ENCODE assay signal across 28 cellular contexts in the genomic region with DNA sequence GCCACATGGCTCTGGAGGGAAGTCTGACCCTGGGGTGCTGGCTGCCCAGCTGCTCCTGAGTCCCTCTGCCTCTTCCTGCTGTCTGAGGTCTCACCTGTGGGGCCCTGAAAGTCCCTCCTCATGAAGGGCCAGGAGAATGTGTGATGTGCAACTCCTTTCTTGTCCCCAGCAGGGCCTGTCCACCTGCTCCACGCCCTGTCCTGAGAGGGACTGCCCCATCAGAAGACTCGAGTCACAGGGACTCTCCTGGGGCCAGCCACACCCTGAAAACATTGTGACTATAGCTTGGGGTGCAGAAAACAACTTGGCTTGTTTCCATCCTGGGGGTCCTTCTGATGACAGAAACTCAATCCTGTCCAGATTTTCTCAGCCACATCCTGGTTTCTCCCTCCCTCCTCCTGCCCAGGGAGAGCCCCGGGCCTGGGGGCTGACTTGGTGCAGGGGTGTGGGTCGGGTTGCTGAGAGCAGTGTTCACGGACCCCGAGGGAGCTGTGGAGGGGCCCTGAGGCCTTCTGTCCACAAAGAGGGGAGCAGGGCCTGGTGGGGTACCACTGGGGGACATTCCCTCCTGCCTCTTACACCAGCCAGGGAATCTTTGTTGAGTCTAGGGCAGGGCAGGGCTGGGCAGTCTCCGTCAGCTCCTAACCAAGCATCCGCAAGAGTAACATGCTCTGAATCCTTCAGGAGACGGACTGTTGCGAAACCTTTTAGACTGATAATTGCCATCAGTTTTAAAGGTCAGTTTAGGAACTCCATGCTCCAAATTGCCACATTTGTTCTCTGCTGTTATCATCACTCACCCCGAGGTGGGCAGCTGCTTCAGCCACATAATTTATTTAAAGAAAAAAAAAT. TPM values are rescaled to one million over a fixed set of nuclear protein-coding genes. Genes with fewer than 3 reads are reported as not detected.
DNase-seq lines count a peak whose midpoint lies in the region; ATAC-seq, FAIRE-seq and TF ChIP-seq lines count a peak whose summit lies in the region.
"Had no signal": no experiment of that assay in that cellular context is flagged by ENCODE, and none has a peak within 500 bp of the region (broad histone marks: within the 10 kb centered on the region; RNA-seq: fewer than 3 reads in every experiment).

No MANE protein-coding gene starts in this region.

- no peak overlapping the region for H2BK120ac ChIP-seq in H1 (replicated peaks; ENCODE audit: low read depth, low read length)
- H2BK120ac ChIP-seq in neuronal stem cell (ENCODE audit: low read depth, low read length), result no peak overlapping the region

- TF ChIP-seq CTCF in natural killer cell (IDR thresholded peaks at IDR 0.05), result no peak
- TF ChIP-seq CTCF in H1 (IDR thresholded peaks at IDR 0.05; ENCODE audit: control extremely low read depth in 1 of 3, insufficient read depth in 1 of 3, low read depth in 1 of 3, low read length in 3 of 3), result no peak

- no peak overlapping the region for H4K5ac ChIP-seq in H1 (ENCODE audit: insufficient read length, low read depth, low read length)

- H4K8ac ChIP-seq in H1 (ENCODE audit: extremely low read depth, insufficient read depth, low read length) (no peak overlapping the region), neuronal stem cell (ENCODE audit: low read depth, low read length) (no peak overlapping the region)

- H4K91ac ChIP-seq in H1 (replicated peaks; ENCODE audit: insufficient read length, low read length) (no peak overlapping the region), neuronal stem cell (ENCODE audit: low read depth, low read length, poor library complexity) (no peak overlapping the region)

- TF ChIP-seq EP300 in H1 (IDR thresholded peaks at IDR 0.05; ENCODE audit: borderline replicate concordance in 1 of 2, low read depth in 2 of 2, low read length in 2 of 2), result no peak

- peak; percentile 57 for DNase-seq in natural killer cell treated with Interleukin-12 subunit alpha and Interleukin-12 subunit beta and Interleukin-15 and Interleukin-18, amount 100 ng/mL, for 72 hours (ENCODE audit: low spot score)
- DNase-seq in natural killer cell (no peak), H1 (ENCODE audit: low read depth in 1 of 2, low spot score in 2 of 2) (no peak), neuronal stem cell (ENCODE audit: low spot score) (no peak), hypothalamus (lab: John Stamatoyannopoulos, UW) (no peak), G401 (ENCODE audit: low spot score) (no peak), COLO668 (lab: John Stamatoyannopoulos, UW; ENCODE audit: unreplicated experiment) (no peak)
- DNase-seq: activated CD4-positive, alpha-beta memory T cell treated with anti-CD3 and anti-CD28 coated beads, Interleukin-2, amount 10 ng/mL, durations not matched to agents 7 days and 5 days; activated CD4-positive, CD25-positive, alpha-beta regulatory T cell; activated naive CD4-positive, alpha-beta T cell treated with anti-CD3 and anti-CD28 coated beads, Interleukin-2, amount 50 U/mL, for 16 hours; activated T-cell treated with anti-CD3 and anti-CD28 coated beads, Interleukin-2, amount 50 U/mL, for 24 hours; cerebellar nuclear complex; effector memory CD4-positive, alpha-beta T cell; esophagus squamous epithelium; glutamatergic neuron; Kasumi-1; left lung; NCI-H1092; NCI-H2029; NCI-H446; substantia nigra had no signal

- H3K79me2 ChIP-seq in H1 (ENCODE audit: control insufficient read depth in 1 of 2, insufficient read depth in 2 of 2, low read length in 2 of 2), result no peaks in the 10 kb centered on the region

- H3K9me3 Mint-ChIP-seq in natural killer cell treated with Interleukin-12 subunit alpha and Interleukin-12 subunit beta and Interleukin-15 and Interleukin-18, amount 100 ng/mL, for 72 hours, result no peaks in the 10 kb centered on the region
- H3K9me3 Mint-ChIP-seq in natural killer cell, result no peaks in the 10 kb centered on the region
- H3K9me3 Mint-ChIP-seq: activated CD4-positive, alpha-beta memory T cell treated with anti-CD3 and anti-CD28 coated beads, Interleukin-2, amount 10 ng/mL, durations not matched to agents 7 days and 5 days; activated T-cell treated with anti-CD3 and anti-CD28 coated beads, Interleukin-2, amount 50 U/mL, for 24 hours; neural progenitor cell had no signal

- no peak overlapping the region for H2BK15ac ChIP-seq in H1 (ENCODE audit: low read length)
- H2BK15ac ChIP-seq in neuronal stem cell (ENCODE audit: low read length), result no peak overlapping the region

- H3K4me1 ChIP-seq in H1 (replicated peaks in 1 of 4; ENCODE audit: control insufficient read depth in 3 of 4, insufficient read depth in 4 of 4, low read length in 3 of 4) (peaks cover 0 to 9% (median 8%) of the 10 kb centered on the region in 4 experiments; a peak in 5 of 7 replicates), neuronal stem cell (ENCODE audit: control insufficient read depth in 2 of 2, insufficient read depth in 1 of 2, low read depth in 1 of 2, low read length in 2 of 2) (peaks cover 0 to 11% of the 10 kb centered on the region in 2 donors)
- H3K4me1 ChIP-seq: left lung, neural progenitor cell had no signal

- no peak overlapping the region for H3K27ac Mint-ChIP-seq in natural killer cell treated with Interleukin-12 subunit alpha and Interleukin-12 subunit beta and Interleukin-15 and Interleukin-18, amount 100 ng/mL, for 72 hours
- H3K27ac Mint-ChIP-seq in natural killer cell, result no peak overlapping the region
- H3K27ac Mint-ChIP-seq: activated CD4-positive, alpha-beta memory T cell treated with anti-CD3 and anti-CD28 coated beads, Interleukin-2, amount 10 ng/mL, durations not matched to agents 7 days and 5 days; activated T-cell treated with anti-CD3 and anti-CD28 coated beads, Interleukin-2, amount 50 U/mL, for 24 hours; neural progenitor cell had no signal

- ATAC-seq in natural killer cell treated with Interleukin-12 subunit alpha and Interleukin-12 subunit beta and Interleukin-15 and Interleukin-18, amount 100 ng/mL, for 72 hours, result no peak
- ATAC-seq in natural killer cell (no peak), HG03469 (IDR thresholded peaks at IDR 0.05; ENCODE audit: unreplicated experiment) (no peak)
- ATAC-seq: left lung, Panc1 had no signal

- in situ Hi-C loops in G401 (cut with HindIII; ENCODE audit: low sequenced_read_pairs), result no loop called here

- no peaks in the 10 kb centered on the region for H3K36me3 ChIP-seq in H1 (ENCODE audit: control insufficient read depth in 2 of 4, insufficient read depth in 4 of 4, low read length in 3 of 4)
- H3K36me3 ChIP-seq in neuronal stem cell (replicated peaks in 1 of 2; ENCODE audit: control insufficient read depth in 2 of 2, insufficient read depth in 2 of 2, low read length in 2 of 2), result no peaks in the 10 kb centered on the region
- H3K36me3 ChIP-seq: esophagus squamous epithelium, left lung, neural progenitor cell, vagina had no signal

- no peaks in the 10 kb centered on the region; the same call in 1 of the 2 replicates for H3K23me2 ChIP-seq in H1 (ENCODE audit: low read depth, low read length)

- H2BK5ac ChIP-seq in H1 (ENCODE audit: low read depth, low read length) (no peak overlapping the region), neuronal stem cell (ENCODE audit: low read length) (no peak overlapping the region)

- H3K27me3 ChIP-seq in H1 (replicated peaks in 1 of 4; ENCODE audit: control insufficient read depth in 3 of 4, extremely low read depth in 1 of 4, insufficient read depth in 3 of 4, low read length in 3 of 4) (no peaks in the 10 kb centered on the region), neuronal stem cell (ENCODE audit: control insufficient read depth in 3 of 3, insufficient read depth in 3 of 3, low read depth in 1 of 3, low read length in 3 of 3) (peaks cover 0 to 2% (median 0%) of the 10 kb centered on the region in 3 experiments)
- H3K27me3 ChIP-seq: neural progenitor cell, vagina had no signal

- intact Hi-C loops in natural killer cell (cut with micrococcal nuclease), result no loop called here

- H3K36me3 Mint-ChIP-seq in natural killer cell treated with Interleukin-12 subunit alpha and Interleukin-12 subunit beta and Interleukin-15 and Interleukin-18, amount 100 ng/mL, for 72 hours, result no peaks in the 10 kb centered on the region
- H3K36me3 Mint-ChIP-seq in natural killer cell, result no peaks in the 10 kb centered on the region
- H3K36me3 Mint-ChIP-seq: neural progenitor cell had no signal

- no peaks in the 10 kb centered on the region for H3K9me3 ChIP-seq in H1 (ENCODE audit: insufficient read depth in 2 of 2, low read depth in 1 of 2, low read length in 1 of 2)
- no peaks in the 10 kb centered on the region for H3K9me3 ChIP-seq in neuronal stem cell (replicated peaks in 1 of 2; ENCODE audit: control insufficient read depth in 2 of 2, insufficient read depth in 1 of 2, low read depth in 1 of 2, low read length in 2 of 2)
- H3K9me3 ChIP-seq: esophagus squamous epithelium, left lung, vagina had no signal

- no peak for TF ChIP-seq RAD21 in H1 (IDR thresholded peaks at IDR 0.05 in 1 of 2, conservative IDR thresholded peaks at IDR 0.05 in 1 of 2; ENCODE audit: low read depth in 2 of 2, low read length in 2 of 2)

- H3K27me3 Mint-ChIP-seq in natural killer cell treated with Interleukin-12 subunit alpha and Interleukin-12 subunit beta and Interleukin-15 and Interleukin-18, amount 100 ng/mL, for 72 hours, result no peaks in the 10 kb centered on the region
- no peaks in the 10 kb centered on the region for H3K27me3 Mint-ChIP-seq in natural killer cell (ENCODE audit: low read depth in 2 of 2)
- H3K27me3 Mint-ChIP-seq: activated CD4-positive, alpha-beta memory T cell treated with anti-CD3 and anti-CD28 coated beads, Interleukin-2, amount 10 ng/mL, durations not matched to agents 7 days and 5 days; activated T-cell treated with anti-CD3 and anti-CD28 coated beads, Interleukin-2, amount 50 U/mL, for 24 hours had no signal

- no peak for TF ChIP-seq POLR2A in H1 (IDR thresholded peaks at IDR 0.05; ENCODE audit: control extremely low read depth in 1 of 2, low read depth in 2 of 2, low read length in 2 of 2)

- H3K79me1 ChIP-seq in H1 (ENCODE audit: low read depth, low read length) (no peaks in the 10 kb centered on the region), neuronal stem cell (ENCODE audit: low read depth, low read length) (no peaks in the 10 kb centered on the region)

- 84% methylated on average over 11 of the region's 11 CpGs; no CpG with 5 or more reads in 1 of the 2 experiments for WGBS in H1 (ENCODE audit: extremely low coverage in 1 of 2, insufficient coverage in 1 of 2, insufficient read length in 1 of 2, insufficient replicate concordance in 2 of 2, low coverage in 1 of 2, low lambda C conversion rate in 2 of 2, missing lambda C conversion rate in 1 of 2), 2 experiments
- WGBS in neuronal stem cell (ENCODE audit: extremely low coverage in 2 of 2, insufficient read length in 2 of 2, insufficient replicate concordance in 1 of 2), 2 donors, result no CpG with 5 or more reads among the region's 11 CpGs

- H4K20me1 ChIP-seq in H1 (replicated peaks in 1 of 2; ENCODE audit: control insufficient read depth in 1 of 2, insufficient read depth in 2 of 2, low read length in 2 of 2), result no peaks in the 10 kb centered on the region

- H3K4me3 ChIP-seq in H1 (ENCODE audit: extremely low read depth in 1 of 4, insufficient read depth in 2 of 4, low read depth in 3 of 4, low read length in 4 of 4), result no peak overlapping the region
- no peak overlapping the region for H3K4me3 ChIP-seq in neuronal stem cell (ENCODE audit: low read length in 2 of 2)
- H3K4me3 ChIP-seq: esophagus squamous epithelium, left lung, neural progenitor cell, SK-N-MC, vagina had no signal

- H2AFZ ChIP-seq in H1 (ENCODE audit: low read length) (no peak overlapping the region), neuronal stem cell (ENCODE audit: low read length) (no peak overlapping the region)
- H2AFZ ChIP-seq: neural progenitor cell had no signal

- H3K56ac ChIP-seq in H1 (replicated peaks; ENCODE audit: insufficient read length, low read depth, low read length), result no peak overlapping the region

- no peak overlapping the region for H3K4me2 ChIP-seq in H1 (ENCODE audit: insufficient read depth in 1 of 2, low read depth in 2 of 2, low read length in 2 of 2)
- no peak overlapping the region for H3K4me2 ChIP-seq in neuronal stem cell (ENCODE audit: insufficient read depth, low read length, poor library complexity, severe bottlenecking)
- H3K4me2 ChIP-seq: neural progenitor cell had no signal

- no peak overlapping the region for H3K23ac ChIP-seq in H1 (ENCODE audit: insufficient read length)
- no peak overlapping the region for H3K23ac ChIP-seq in neuronal stem cell (ENCODE audit: low read depth, low read length, poor library complexity)

- peak overlapping the region; percentile 18; the same call in 1 of the 2 replicates for H2BK20ac ChIP-seq in H1 (ENCODE audit: low read length)

- no peaks in the 10 kb centered on the region for H3K4me1 Mint-ChIP-seq in natural killer cell treated with Interleukin-12 subunit alpha and Interleukin-12 subunit beta and Interleukin-15 and Interleukin-18, amount 100 ng/mL, for 72 hours (ENCODE audit: low read depth in 2 of 2)
- H3K4me1 Mint-ChIP-seq in natural killer cell, result no peaks in the 10 kb centered on the region
- H3K4me1 Mint-ChIP-seq: activated CD4-positive, alpha-beta memory T cell treated with anti-CD3 and anti-CD28 coated beads, Interleukin-2, amount 10 ng/mL, durations not matched to agents 7 days and 5 days had no signal

- no peak overlapping the region for H3K9ac ChIP-seq in H1 (replicated peaks in 1 of 4; ENCODE audit: extremely low read depth in 1 of 4, low read depth in 3 of 4, low read length in 3 of 4)
- no peak overlapping the region for H3K9ac ChIP-seq in neuronal stem cell (ENCODE audit: low read depth, low read length, poor library complexity)
- H3K9ac ChIP-seq: neural progenitor cell had no signal

- no peak overlapping the region for H3K4me3 Mint-ChIP-seq in natural killer cell treated with Interleukin-12 subunit alpha and Interleukin-12 subunit beta and Interleukin-15 and Interleukin-18, amount 100 ng/mL, for 72 hours
- no peak overlapping the region for H3K4me3 Mint-ChIP-seq in natural killer cell
- H3K4me3 Mint-ChIP-seq: activated CD4-positive, alpha-beta memory T cell treated with anti-CD3 and anti-CD28 coated beads, Interleukin-2, amount 10 ng/mL, durations not matched to agents 7 days and 5 days; activated T-cell treated with anti-CD3 and anti-CD28 coated beads, Interleukin-2, amount 50 U/mL, for 24 hours; neural progenitor cell had no signal

- H3K14ac ChIP-seq in H1 (ENCODE audit: insufficient read length), result no peak overlapping the region
- peak overlapping the region; percentile 47 for H3K14ac ChIP-seq in neuronal stem cell (ENCODE audit: low read length)

- POLR2A ChIA-PET in H1 (lab: Charles Lee; ENCODE audit: partially characterized antibody), result interaction anchor here (1.4 kb wide), 1 partner anchor 147 kb away, joined by 7 read pairs; a partner anchor contains a TSS

- CTCF ChIA-PET in H1 (lab: Charles Lee; ENCODE audit: partially characterized antibody), result interaction anchor here (0.7 to 8.0 kb wide), 9 partner anchors 18 to 342 kb away, joined by 3 to 94 read pairs (median 3); no protein-coding TSS in a partner anchor

- H2AK5ac ChIP-seq in H1 (ENCODE audit: low read depth, low read length) (no peak overlapping the region), neuronal stem cell (ENCODE audit: low read depth, low read length) (peak overlapping the region; percentile 65)

- H3K4ac ChIP-seq in H1 (replicated peaks; ENCODE audit: insufficient read length, low read depth, low read length) (no peak overlapping the region), neuronal stem cell (ENCODE audit: low read length) (no peak overlapping the region)

- H2BK12ac ChIP-seq in H1 (ENCODE audit: low read depth, low read length) (no peak overlapping the region), neuronal stem cell (ENCODE audit: low read length) (no peak overlapping the region)

- no peak for FAIRE-seq in H1 (lab: Jason Lieb, UNC)
- FAIRE-seq: GM18507 had no signal

- no peak overlapping the region; the same call in 1 of the 2 replicates for H3K18ac ChIP-seq in H1 (ENCODE audit: extremely low read depth, low read length)
- H3K18ac ChIP-seq in neuronal stem cell (ENCODE audit: low read length), result peak overlapping the region; percentile 3

- H3K27ac ChIP-seq in H1 (ENCODE audit: low read depth, low read length) (no peak overlapping the region), neuronal stem cell (replicated peaks; ENCODE audit: low read length) (no peak overlapping the region)
- H3K27ac ChIP-seq: C4-2B, esophagus squamous epithelium, left lung, neural progenitor cell, SK-N-MC, vagina had no signal

RNA-seq across cellular contexts. Expression of a gene that starts 45.9 kb away (rescaled TPM):
- 1 to 10 TPM; 2.0 to 4.5 TPM for total RNA-seq in natural killer cell treated with Interleukin-12 subunit alpha and Interleukin-12 subunit beta and Interleukin-15 and Interleukin-18, amount 100 ng/mL, for 72 hours
- 1 to 10 TPM; 3.5 to 4.4 (median 4.1) TPM for total RNA-seq in natural killer cell
- 7.6 and 8.7 TPM in 2 replicates for total RNA-seq in H1 (2021; fragmentation: NEBNext Ultra II Directional; extraction: Animal tissue kit (Norgen Biotek cat#: 25700))
- polyA plus RNA-seq in H1 (2011; rRNA removed), result 16.2 and 18.2 TPM in 2 replicates
- 12.7 TPM for polyA plus RNA-seq in H1 (2011; cell fraction: cytosol; rRNA removed)
- 22.8 TPM for polyA plus RNA-seq in H1 (2011; cell fraction: nucleus; rRNA removed)
- polyA plus RNA-seq in H1 (2012, experiment 1 of 2), result 5.9 to 11.0 TPM (median 9.7 TPM) in 4 replicates
- 9.6 TPM for polyA plus RNA-seq in H1 (2012, experiment 2 of 2)
- polyA plus RNA-seq in H1 (2013, experiment 1 of 2), result 6.6 TPM
- 5.7 TPM for polyA plus RNA-seq in H1 (2013, experiment 2 of 2)
- polyA minus RNA-seq in H1 (2011; rRNA and poly(A)+ RNA removed), result 2.7 and 3.3 TPM in 2 replicates
- polyA minus RNA-seq in H1 (2011; cell fraction: cytosol; rRNA and poly(A)+ RNA removed), result 5.1 TPM
- 8.6 TPM for polyA minus RNA-seq in H1 (2011; cell fraction: nucleus; rRNA and poly(A)+ RNA removed)
- polyA plus RNA-seq in neuronal stem cell (2013, experiment 1 of 2), result 6.8 TPM
- polyA plus RNA-seq in neuronal stem cell (2013, experiment 2 of 2), result 7.4 TPM
- total RNA-seq in G401 (2014; rRNA removed; shearing (Covaris generic)), result 1.4 and 3.8 TPM in 2 replicates
